23 cellular contexts compared by ENCODE assay signal in genomic region chr6:35031611-35032529, GRCh38.
A peak's percentile ranks its signal among the peaks of the same experiment; 100 is the strongest.
DNase-seq lines count a peak whose midpoint lies in the region; ATAC-seq and TF ChIP-seq lines count a peak whose summit lies in the region.
"Had no signal": no experiment of that assay in that cellular context is flagged by ENCODE, and none has a peak within 500 bp of the region (broad histone marks: within the 10 kb centered on the region; RNA-seq: fewer than 3 reads in every experiment).

No MANE protein-coding gene starts in this region.

- TF ChIP-seq CTCF in heart left ventricle (IDR thresholded peaks at IDR 0.05) = no peak

- H3K4me1 ChIP-seq in heart left ventricle = peaks cover 11 to 85% (median 69%) of the 10 kb centered on the region in 12 donors
- peaks cover 58% of the 10 kb centered on the region for H3K4me1 ChIP-seq in rectal smooth muscle tissue (ENCODE audit: control insufficient read depth, insufficient read depth, low read length)

- intact Hi-C loops in cardiac septum (cut with DNase I) (no loop called here), heart left ventricle (cut with DNase I) (no loop called here), left colon (cut with DNase I, micrococcal nuclease) (no loop called here)

- peaks cover 0 to 18% (median 3%) of the 10 kb centered on the region in 9 donors for H3K36me3 ChIP-seq in heart left ventricle
- no peaks in the 10 kb centered on the region for H3K36me3 ChIP-seq in rectal smooth muscle tissue (ENCODE audit: control insufficient read depth, insufficient read depth, low read length)
- H3K36me3 ChIP-seq: vagina had no signal

- no peak overlapping the region for H3K9ac ChIP-seq in rectal smooth muscle tissue (ENCODE audit: low read length)

- peak overlapping the region in 1 of 12 donors; percentile 93 for H3K27ac ChIP-seq in heart left ventricle
- H3K27ac ChIP-seq in rectal smooth muscle tissue (ENCODE audit: low read depth, low read length) = peak overlapping the region; percentile 16
- H3K27ac ChIP-seq: SK-N-MC, spleen, vagina had no signal

- H3K4me3 ChIP-seq in heart left ventricle (no peak overlapping the region), rectal smooth muscle tissue (ENCODE audit: low read length) (no peak overlapping the region)
- H3K4me3 ChIP-seq: SK-N-MC, spleen, vagina had no signal

- ATAC-seq in heart left ventricle (no peak), left colon (peak; percentile 75), GM21576 (IDR thresholded peaks at IDR 0.05; ENCODE audit: unreplicated experiment) (no peak), HG02970 (IDR thresholded peaks at IDR 0.05; ENCODE audit: low FRiP score, unreplicated experiment) (no peak)
- ATAC-seq: activated CD8-positive, alpha-beta T cell treated with anti-CD3 and anti-CD28 coated beads, Interleukin-2, amount 10 ng/mL, durations not matched to agents 7 days and 5 days; left ventricle myocardium superior had no signal

- no peaks in the 10 kb centered on the region for H3K9me3 ChIP-seq in heart left ventricle
- H3K9me3 ChIP-seq: spleen, vagina had no signal

- WGBS in heart left ventricle, 4 donors = 89 to 91% (median 90%) methylated on average over 5 of the region's 5 CpGs

- no peak for TF ChIP-seq POLR2A in heart left ventricle (IDR thresholded peaks at IDR 0.05)

- peak; percentile 41 for DNase-seq in cardiac septum (ENCODE audit: low spot score)
- DNase-seq in heart left ventricle = no peak
- DNase-seq in left colon = no peak
- DNase-seq in activated effector memory CD4-positive, alpha-beta T cell treated with Interleukin-2 at 50 U/mL for 16 hours = no peak
- no peak for DNase-seq in DMS79 treated with DMSO at 0.1 percent for 48 hours (lab: John Stamatoyannopoulos, UW)
- DNase-seq: activated CD4-positive, alpha-beta T cell treated with anti-CD3 and anti-CD28 coated beads for 1 hour; activated CD8-positive, alpha-beta T cell treated with anti-CD3 and anti-CD28 coated beads, Interleukin-2, amount 10 ng/mL, durations not matched to agents 7 days and 5 days; activated naive CD8-positive, alpha-beta T cell treated with anti-CD3 and anti-CD28 coated beads for 36 hours; CD4-positive, CD25-positive, alpha-beta regulatory T cell; central memory CD4-positive, alpha-beta T cell; EL; endodermal cell; left ventricle myocardium superior; NCI-H2029; NCI-H226; retina; RPMI8226; spleen had no signal

- H3K27me3 ChIP-seq in heart left ventricle (no peaks in the 10 kb centered on the region), rectal smooth muscle tissue (ENCODE audit: control insufficient read depth, insufficient read depth, low read length) (no peaks in the 10 kb centered on the region)
- H3K27me3 ChIP-seq: spleen, vagina had no signal
